In genomic region chr2:189013047-189013446, GRCh38 we compare ENCODE assay signal across 20 cellular contexts. TPM values are rescaled to one million over a fixed set of nuclear protein-coding genes. Genes with fewer than 3 reads are reported as not detected.
"Had no signal": no experiment of that assay in that cellular context is flagged by ENCODE, and none has a peak within 500 bp of the region (broad histone marks: within the 10 kb centered on the region; RNA-seq: fewer than 3 reads in every experiment).

No MANE protein-coding gene starts in this region.

- DNase-seq: cortex of kidney; dorsolateral prefrontal cortex; effector CD8-positive, alpha-beta T cell; heart left ventricle; islet precursor cell; mammary epithelial cell; mucosa of descending colon; naive thymus-derived CD8-positive, alpha-beta T cell; ovary; sigmoid colon; stimulated activated CD4-positive, alpha-beta T cell treated with anti-CD3 and anti-CD28 coated beads, Interleukin-12 subunit alpha, Interleukin-12 subunit beta, amount 100 ng/mL, for 4 hours; stimulated activated naive CD4-positive, alpha-beta T cell; stomach; substantia nigra; transverse colon had no signal

- H3K4me3 Mint-ChIP-seq: naive thymus-derived CD8-positive, alpha-beta T cell; neural crest cell had no signal

- H3K9me3 Mint-ChIP-seq: naive thymus-derived CD8-positive, alpha-beta T cell; neural crest cell had no signal

- ATAC-seq: left lobe of liver; mucosa of descending colon; naive thymus-derived CD8-positive, alpha-beta T cell had no signal

- H3K4me3 ChIP-seq: dorsolateral prefrontal cortex, heart left ventricle, mucosa of descending colon, ovary, right atrium auricular region, sigmoid colon, skin epidermis, stomach, thoracic aorta, transverse colon had no signal

- H3K4me1 Mint-ChIP-seq: naive thymus-derived CD8-positive, alpha-beta T cell had no signal

- H3K27ac Mint-ChIP-seq: naive thymus-derived CD8-positive, alpha-beta T cell had no signal

- H3K4me1 ChIP-seq: right atrium auricular region had no signal

- H3K9me3 ChIP-seq: heart left ventricle, mucosa of descending colon, ovary, right atrium auricular region, sigmoid colon, stomach, thoracic aorta, transverse colon had no signal

- H3K36me3 Mint-ChIP-seq: naive thymus-derived CD8-positive, alpha-beta T cell had no signal

- H3K27me3 ChIP-seq: dorsolateral prefrontal cortex, heart left ventricle, ovary, right atrium auricular region, sigmoid colon, stomach, transverse colon had no signal

- H3K36me3 ChIP-seq: ovary had no signal

RNA-seq across cellular contexts. Expression of gene COL3A1, which starts 38.9 kb away (rescaled TPM):
- total RNA-seq: naive thymus-derived CD8-positive, alpha-beta T cell had no signal
